1 cellular context compared by ENCODE assay signal in genomic region chr14:21307641-21308040, GRCh38.
TF ChIP-seq lines count a peak whose summit lies in the region.

No MANE protein-coding gene starts in this region.

TF ChIP-seq in GM23338, 12 proteins besides CTCF, POLR2A, EP300 and RAD21 (continued from another document):
- no peak for TF ChIP-seq ZNF462 (CRISPR knock-in tag; IDR thresholded peaks at IDR 0.05)
